In genomic region chr12:81253360-81253759, GRCh38 we compare ENCODE assay signal across 9 cellular contexts.
"Had no signal": no experiment of that assay in that cellular context is flagged by ENCODE, and none has a peak within 500 bp of the region (broad histone marks: within the 10 kb centered on the region; RNA-seq: fewer than 3 reads in every experiment).

No MANE protein-coding gene starts in this region.

- H3K36me3 ChIP-seq: HAP-1 had no signal

- H3K9ac ChIP-seq: GM23248 had no signal

- DNase-seq: GM23248, GOT3, H7, HFFc6, IMR-90 had no signal

- H3K9me3 Mint-ChIP-seq: HFFc6 had no signal

- ATAC-seq: HCT116, K562 had no signal

- H3K4me3 ChIP-seq: GM23248, HAP-1, K562 had no signal

- H3K27ac ChIP-seq: GM23248, HL-60 had no signal

- H3K4me3 Mint-ChIP-seq: HFFc6 had no signal

- FAIRE-seq: K562 had no signal

- H3K4me1 ChIP-seq: HAP-1 had no signal

- H3K27ac Mint-ChIP-seq: HFFc6 had no signal
